ENCODE assay signal across 18 cellular contexts in the genomic region with DNA sequence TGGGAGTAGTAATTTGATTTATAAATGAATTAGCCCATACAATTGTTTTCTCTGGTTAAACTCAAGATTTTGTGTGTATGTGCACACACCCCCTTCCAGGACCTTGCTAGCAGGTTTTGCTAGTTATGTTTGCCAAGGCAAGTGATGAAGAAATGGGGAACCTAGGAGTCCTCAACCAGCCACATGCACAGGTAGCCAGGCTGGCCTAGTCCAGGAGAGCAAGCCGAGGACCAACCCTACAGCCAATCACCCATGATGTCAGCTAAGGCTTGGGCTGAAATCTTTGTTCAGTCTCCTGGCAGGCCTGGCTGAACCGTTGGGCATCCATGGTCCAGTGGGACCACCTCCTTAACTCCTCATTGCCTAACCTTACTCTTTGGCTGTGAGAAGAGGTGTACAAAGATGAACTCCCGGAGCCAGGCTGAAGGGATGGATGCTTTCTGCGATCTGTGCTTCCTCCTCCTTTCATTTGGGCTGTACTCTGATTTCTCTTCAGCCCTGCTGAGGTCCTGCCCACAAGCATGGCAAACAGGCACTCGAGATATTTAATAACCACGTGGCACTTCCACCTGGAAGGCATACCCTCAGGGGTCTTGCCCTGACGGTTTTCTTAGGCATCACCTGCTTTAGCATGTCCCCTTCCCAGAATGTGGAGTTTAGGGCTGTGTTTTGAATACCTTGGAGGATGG. TPM values are rescaled to one million over a fixed set of nuclear protein-coding genes. Genes with fewer than 3 reads are reported as not detected.
DNase-seq lines count a peak whose midpoint lies in the region; ATAC-seq and TF ChIP-seq lines count a peak whose summit lies in the region.
"Had no signal": no experiment of that assay in that cellular context is flagged by ENCODE, and none has a peak within 500 bp of the region (broad histone marks: within the 10 kb centered on the region; RNA-seq: fewer than 3 reads in every experiment).

No MANE protein-coding gene starts in this region.

- H3K4me3 Mint-ChIP-seq in T-helper 2 cell treated with Interferon-gamma antibody and Interleukin-4, amounts not matched to agents 5 μg/mL and 100 μg/mL, for 36 hours = no peak overlapping the region

- H2BK15ac ChIP-seq in IMR-90 (ENCODE audit: low read depth, low read length) = no peak overlapping the region

- no peak overlapping the region for H3K4ac ChIP-seq in IMR-90 (ENCODE audit: low read depth, low read length)

- H3K9me1 ChIP-seq in IMR-90 (ENCODE audit: insufficient read depth, low read length) = no peaks in the 10 kb centered on the region; the same call in 1 of the 2 replicates

- no peak overlapping the region for H2AK5ac ChIP-seq in IMR-90 (ENCODE audit: low read depth, low read length)

- H3K9me3 ChIP-seq in IMR-90 (ENCODE audit: control insufficient read depth, insufficient read depth, low read length) (no peaks in the 10 kb centered on the region), gastrocnemius medialis (no peaks in the 10 kb centered on the region)
- H3K9me3 ChIP-seq: esophagus muscularis mucosa, mucosa of descending colon had no signal

- no peak overlapping the region for H2BK5ac ChIP-seq in IMR-90 (ENCODE audit: low read depth, low read length, poor library complexity, severe bottlenecking)

- H3K14ac ChIP-seq in IMR-90 (replicated peaks; ENCODE audit: low read depth, low read length) = no peak overlapping the region

- CTCF ChIA-PET in IMR-90 (lab: Yijun Ruan, JAX) = no interaction called here

- TF ChIP-seq CTCF in IMR-90 (conservative IDR thresholded peaks at IDR 0.05; ENCODE audit: low read depth, low read length) (no peak), gastrocnemius medialis (IDR thresholded peaks at IDR 0.05 in 4 of 5, conservative IDR thresholded peaks at IDR 0.05 in 1 of 5) (no peak)

- H3K79me1 ChIP-seq in IMR-90 (ENCODE audit: low read depth in 1 of 2, low read length in 2 of 2) = no peaks in the 10 kb centered on the region

- intact Hi-C loops in IMR-90 (cut with micrococcal nuclease) (no loop called here), gastrocnemius medialis (cut with DNase I; ENCODE audit: low total_unique reads) (no loop called here)

- dilution Hi-C loops in IMR-90 (cut with HindIII; ENCODE audit: low sequenced_read_pairs, unreplicated experiment) = no loop called here

- H2AFZ ChIP-seq in IMR-90 (replicated peaks; ENCODE audit: low read length, poor library complexity) = no peak overlapping the region

- H3K23ac ChIP-seq in IMR-90 (ENCODE audit: low read depth, low read length) = no peak overlapping the region

- H3K36me3 Mint-ChIP-seq in T-helper 2 cell treated with Interferon-gamma antibody and Interleukin-4, amounts not matched to agents 5 μg/mL and 100 μg/mL, for 36 hours (ENCODE audit: low read depth) = peaks cover 30% of the 10 kb centered on the region

- no peak for DNase-seq in T-helper 2 cell treated with Interferon-gamma antibody and Interleukin-4, amounts not matched to agents 5 μg/mL and 100 μg/mL, for 36 hours (ENCODE audit: low spot score)
- DNase-seq in T-helper 2 cell (no peak), IMR-90 (no peak), gastrocnemius medialis (no peak)
- DNase-seq in central memory CD4-positive, alpha-beta T cell = no peak
- DNase-seq in stimulated activated naive CD4-positive, alpha-beta T cell treated with Interleukin-2 at 50 U/mL for 16 hours (lab: John Stamatoyannopoulos, UW) = no peak
- DNase-seq: activated CD4-positive, alpha-beta T cell treated with anti-CD3 and anti-CD28 coated beads for 4 hours; activated T-cell treated with anti-CD3 and anti-CD28 coated beads, Interleukin-2, amount 50 U/mL, for 48 hours; DMS153; dorsolateral prefrontal cortex; mucosa of descending colon; NCI-H146; occipital lobe had no signal

- H3K56ac ChIP-seq in IMR-90 (ENCODE audit: extremely low read depth, insufficient read depth, low read length) = no peak overlapping the region

- peaks cover 12% of the 10 kb centered on the region for H3K4me1 Mint-ChIP-seq in T-helper 2 cell treated with Interferon-gamma antibody and Interleukin-4, amounts not matched to agents 5 μg/mL and 100 μg/mL, for 36 hours (ENCODE audit: low read depth)

- WGBS in IMR-90 (ENCODE audit: extremely low coverage in 2 of 2, insufficient read length in 1 of 2), 2 experiments = no CpG with 5 or more reads among the region's 7 CpGs

- no peak overlapping the region for H3K4me2 ChIP-seq in IMR-90 (ENCODE audit: low read depth, low read length)

- no peak overlapping the region for H3K4me3 ChIP-seq in IMR-90 (ENCODE audit: insufficient read depth, low read depth, low read length)
- H3K4me3 ChIP-seq in gastrocnemius medialis = no peak overlapping the region
- H3K4me3 ChIP-seq: cardiac muscle cell, dorsolateral prefrontal cortex, esophagus muscularis mucosa, mucosa of descending colon had no signal

- H3K36me3 ChIP-seq in IMR-90 (ENCODE audit: control insufficient read depth, insufficient read depth, low read length) (no peaks in the 10 kb centered on the region), gastrocnemius medialis (peaks cover 0 to 10% of the 10 kb centered on the region in 2 donors)
- H3K36me3 ChIP-seq: cardiac muscle cell had no signal

- H3K4me1 ChIP-seq in IMR-90 (ENCODE audit: control insufficient read depth, insufficient read depth, low read length) (no peaks in the 10 kb centered on the region), gastrocnemius medialis (peaks cover 11 to 15% of the 10 kb centered on the region in 2 donors)

- in situ Hi-C loops in IMR-90 (cut with MboI; ENCODE audit: low sequenced_read_pairs) (no loop called here), gastrocnemius medialis (cut with MboI; ENCODE audit: low sequenced_read_pairs in 4 of 4) (loop anchor here in 2 of 4 donors (25.0 kb wide), 2 partner anchors 316 to 1009 kb away; partner anchors contain the start of gene HOXA11 (in 2 of the 2))

- TF ChIP-seq POLR2A in IMR-90 (IDR thresholded peaks at IDR 0.05; ENCODE audit: low read depth, low read length) (no peak), gastrocnemius medialis (IDR thresholded peaks at IDR 0.05) (no peak)

- no peak overlapping the region for H3K9ac ChIP-seq in IMR-90 (ENCODE audit: low read depth, low read length)

- H4K8ac ChIP-seq in IMR-90 (ENCODE audit: low read depth in 2 of 2, low read length in 2 of 2) = no peak overlapping the region

- H3K27ac ChIP-seq in IMR-90 (ENCODE audit: insufficient read depth, low read length) (no peak overlapping the region), gastrocnemius medialis (no peak overlapping the region)
- H3K27ac ChIP-seq: C4-2B, cardiac muscle cell, dorsolateral prefrontal cortex, esophagus muscularis mucosa had no signal

- no peak overlapping the region for H4K91ac ChIP-seq in IMR-90 (ENCODE audit: insufficient read depth, low read depth, low read length)

- TF ChIP-seq RAD21 in IMR-90 (IDR thresholded peaks at IDR 0.05; ENCODE audit: low read length) = no peak

- peak overlapping the region; percentile 35 for H2AK9ac ChIP-seq in IMR-90 (replicated peaks; ENCODE audit: low read depth, low read length, poor library complexity)

- H4K20me1 ChIP-seq in IMR-90 (ENCODE audit: insufficient read depth, low read length) = peaks cover 10% of the 10 kb centered on the region

- no peaks in the 10 kb centered on the region for H3K9me3 Mint-ChIP-seq in T-helper 2 cell treated with Interferon-gamma antibody and Interleukin-4, amounts not matched to agents 5 μg/mL and 100 μg/mL, for 36 hours

- H3K27me3 ChIP-seq in IMR-90 (ENCODE audit: control insufficient read depth, insufficient read depth, low read length) = no peaks in the 10 kb centered on the region
- H3K27me3 ChIP-seq in gastrocnemius medialis = no peaks in the 10 kb centered on the region
- H3K27me3 ChIP-seq: cardiac muscle cell, dorsolateral prefrontal cortex, esophagus muscularis mucosa had no signal

- no peak overlapping the region for H2BK20ac ChIP-seq in IMR-90 (ENCODE audit: low read depth, low read length)

- H4K5ac ChIP-seq in IMR-90 (ENCODE audit: low read depth, low read length) = no peak overlapping the region

- H3K27ac Mint-ChIP-seq in T-helper 2 cell treated with Interferon-gamma antibody and Interleukin-4, amounts not matched to agents 5 μg/mL and 100 μg/mL, for 36 hours = peak overlapping the region; percentile 17

- BruUV-seq in IMR-90 (replicated peaks; lab: Mats Ljungman, UMichigan) = no TSS peak

- POLR2A ChIA-PET in IMR-90 (lab: Charles Lee; ENCODE audit: unreplicated experiment) = no interaction called here

- ATAC-seq in IMR-90 (ENCODE audit: low read depth) = no peak
- peak; percentile 61 for ATAC-seq in esophagus mucosa
- peak; percentile 25 to 35 for ATAC-seq in gastrocnemius medialis
- no peak for ATAC-seq in GM21717 (IDR thresholded peaks at IDR 0.05; ENCODE audit: unreplicated experiment)

- H3K27me3 Mint-ChIP-seq in T-helper 2 cell treated with Interferon-gamma antibody and Interleukin-4, amounts not matched to agents 5 μg/mL and 100 μg/mL, for 36 hours (ENCODE audit: low read depth) = no peaks in the 10 kb centered on the region

- no peak overlapping the region for H2BK120ac ChIP-seq in IMR-90 (ENCODE audit: low read depth, low read length)

- no peak overlapping the region for H3K18ac ChIP-seq in IMR-90 (ENCODE audit: low read depth, low read length)

TF ChIP-seq in IMR-90, 13 proteins besides CTCF, POLR2A, EP300 and RAD21 (continues in another document):
- no peak for TF ChIP-seq NFE2L2 (IDR thresholded peaks at IDR 0.05; ENCODE audit: low read depth, low read length)
- TF ChIP-seq, protein P1, sequence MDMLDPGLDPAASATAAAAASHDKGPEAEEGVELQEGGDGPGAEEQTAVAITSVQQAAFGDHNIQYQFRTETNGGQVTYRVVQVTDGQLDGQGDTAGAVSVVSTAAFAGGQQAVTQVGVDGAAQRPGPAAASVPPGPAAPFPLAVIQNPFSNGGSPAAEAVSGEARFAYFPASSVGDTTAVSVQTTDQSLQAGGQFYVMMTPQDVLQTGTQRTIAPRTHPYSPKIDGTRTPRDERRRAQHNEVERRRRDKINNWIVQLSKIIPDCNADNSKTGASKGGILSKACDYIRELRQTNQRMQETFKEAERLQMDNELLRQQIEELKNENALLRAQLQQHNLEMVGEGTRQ (IDR thresholded peaks at IDR 0.05; ENCODE audit: low read depth, low read length) = no peak

RNA-seq across cellular contexts. Expression of gene HNRNPA2B1, which starts 22.1 kb away (rescaled TPM):
- total RNA-seq in IMR-90 (2012; rRNA removed) = 49.3 and 118 TPM in 2 replicates
- polyA plus RNA-seq in IMR-90 (2012; rRNA removed) = 417 and 515 TPM in 2 replicates
- polyA plus RNA-seq in IMR-90 (2012; cell fraction: cytosol; rRNA removed) = 51.3 and 57.4 TPM in 2 replicates
- 46.0 and 266 TPM in 2 replicates for polyA plus RNA-seq in IMR-90 (2012; cell fraction: nucleus; rRNA removed; ENCODE audit: low replicate concordance)
- 231 TPM for total RNA-seq in esophagus mucosa
- total RNA-seq in gastrocnemius medialis = 100 to 1,000 TPM; 155 to 242 (median 166) TPM

RNA-seq across cellular contexts. Expression of gene CBX3, which starts 23.1 kb away (rescaled TPM):
- 38.2 and 85.0 TPM in 2 replicates for total RNA-seq in IMR-90 (2012; rRNA removed)
- polyA plus RNA-seq in IMR-90 (2012; rRNA removed) = 65.6 and 76.5 TPM in 2 replicates
- 7.2 and 7.8 TPM in 2 replicates for polyA plus RNA-seq in IMR-90 (2012; cell fraction: cytosol; rRNA removed)
- 41.4 and 59.8 TPM in 2 replicates for polyA plus RNA-seq in IMR-90 (2012; cell fraction: nucleus; rRNA removed; ENCODE audit: low replicate concordance)
- 61.4 TPM for total RNA-seq in esophagus mucosa
- total RNA-seq in gastrocnemius medialis = 10 to 100 TPM; 42.0 to 60.1 (median 48.8) TPM

RNA-seq across cellular contexts. Expression of gene NFE2L3, which starts 26.4 kb away (rescaled TPM):
- total RNA-seq in IMR-90 (2012; rRNA removed) = 37.8 and 43.2 TPM in 2 replicates
- polyA plus RNA-seq in IMR-90 (2012; rRNA removed) = 22.8 and 28.0 TPM in 2 replicates
- polyA plus RNA-seq in IMR-90 (2012; cell fraction: cytosol; rRNA removed) = 9.0 and 13.0 TPM in 2 replicates
- polyA plus RNA-seq in IMR-90 (2012; cell fraction: nucleus; rRNA removed; ENCODE audit: low replicate concordance) = 5.1 and 19.4 TPM in 2 replicates
- total RNA-seq in esophagus mucosa = 1.8 TPM
- total RNA-seq in gastrocnemius medialis = 1 to 10 TPM; 1.1 to 6.2 (median 1.7) TPM

Comparison
In these comparisons a context has a peak if more than half of its experiments do, and no peak if none do; other contexts are left out.
1. ATAC-seq: peak in esophagus mucosa (single experiment) and gastrocnemius medialis (2 of 2); none in IMR-90 (single experiment) and GM21717 (single experiment).